In the genomic region with DNA sequence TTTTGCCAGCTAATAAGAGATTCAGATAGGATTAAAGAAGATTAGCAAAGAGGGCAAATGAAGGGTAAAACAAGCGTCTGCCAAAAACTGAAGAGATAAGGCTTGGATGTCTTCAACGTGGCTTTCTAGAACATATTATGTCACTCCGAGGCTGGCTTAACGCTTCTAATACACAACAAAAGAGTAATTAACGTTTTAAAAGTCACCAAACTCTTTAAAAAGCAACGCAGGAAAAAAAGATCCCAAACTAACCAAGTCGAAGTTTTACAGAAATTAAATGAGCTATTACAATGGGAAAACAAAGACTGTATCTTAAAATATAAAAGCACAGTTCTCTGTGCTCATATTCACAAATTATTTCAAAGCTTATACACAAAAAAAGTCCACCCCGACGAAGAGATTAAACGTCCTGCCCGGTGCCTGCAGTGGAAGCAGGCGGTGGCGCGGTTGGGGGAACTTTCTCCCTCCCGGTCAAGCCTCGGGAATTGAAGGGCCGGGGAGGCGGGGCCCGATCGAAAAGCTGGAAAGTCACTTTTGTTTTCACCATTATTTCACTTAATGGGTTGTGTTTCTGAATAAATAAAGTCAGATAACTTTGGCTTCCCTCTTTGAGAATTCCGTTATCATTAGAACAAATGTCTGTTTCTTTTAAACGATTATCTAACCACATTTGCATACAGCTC, we compare ENCODE assay signal across 1 cellular context.
TF ChIP-seq lines count a peak whose summit lies in the region.

No MANE protein-coding gene starts in this region.

TF ChIP-seq in K562, 482 proteins besides CTCF, POLR2A, EP300 and RAD21 (continued from another document):
- TF ChIP-seq HBP1 (CRISPR knock-in tag; IDR thresholded peaks at IDR 0.05) = no peak
- TF ChIP-seq, protein P1, sequence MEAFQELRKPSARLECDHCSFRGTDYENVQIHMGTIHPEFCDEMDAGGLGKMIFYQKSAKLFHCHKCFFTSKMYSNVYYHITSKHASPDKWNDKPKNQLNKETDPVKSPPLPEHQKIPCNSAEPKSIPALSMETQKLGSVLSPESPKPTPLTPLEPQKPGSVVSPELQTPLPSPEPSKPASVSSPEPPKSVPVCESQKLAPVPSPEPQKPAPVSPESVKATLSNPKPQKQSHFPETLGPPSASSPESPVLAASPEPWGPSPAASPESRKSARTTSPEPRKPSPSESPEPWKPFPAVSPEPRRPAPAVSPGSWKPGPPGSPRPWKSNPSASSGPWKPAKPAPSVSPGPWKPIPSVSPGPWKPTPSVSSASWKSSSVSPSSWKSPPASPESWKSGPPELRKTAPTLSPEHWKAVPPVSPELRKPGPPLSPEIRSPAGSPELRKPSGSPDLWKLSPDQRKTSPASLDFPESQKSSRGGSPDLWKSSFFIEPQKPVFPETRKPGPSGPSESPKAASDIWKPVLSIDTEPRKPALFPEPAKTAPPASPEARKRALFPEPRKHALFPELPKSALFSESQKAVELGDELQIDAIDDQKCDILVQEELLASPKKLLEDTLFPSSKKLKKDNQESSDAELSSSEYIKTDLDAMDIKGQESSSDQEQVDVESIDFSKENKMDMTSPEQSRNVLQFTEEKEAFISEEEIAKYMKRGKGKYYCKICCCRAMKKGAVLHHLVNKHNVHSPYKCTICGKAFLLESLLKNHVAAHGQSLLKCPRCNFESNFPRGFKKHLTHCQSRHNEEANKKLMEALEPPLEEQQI (IDR thresholded peaks at IDR 0.05) = peak; percentile 35; the same call in 1 of the 2 replicates
- TF ChIP-seq DPF2 (IDR thresholded peaks at IDR 0.05) = peak; percentile 57
